ENCODE assay signal across 12 cellular contexts in the genomic region with DNA sequence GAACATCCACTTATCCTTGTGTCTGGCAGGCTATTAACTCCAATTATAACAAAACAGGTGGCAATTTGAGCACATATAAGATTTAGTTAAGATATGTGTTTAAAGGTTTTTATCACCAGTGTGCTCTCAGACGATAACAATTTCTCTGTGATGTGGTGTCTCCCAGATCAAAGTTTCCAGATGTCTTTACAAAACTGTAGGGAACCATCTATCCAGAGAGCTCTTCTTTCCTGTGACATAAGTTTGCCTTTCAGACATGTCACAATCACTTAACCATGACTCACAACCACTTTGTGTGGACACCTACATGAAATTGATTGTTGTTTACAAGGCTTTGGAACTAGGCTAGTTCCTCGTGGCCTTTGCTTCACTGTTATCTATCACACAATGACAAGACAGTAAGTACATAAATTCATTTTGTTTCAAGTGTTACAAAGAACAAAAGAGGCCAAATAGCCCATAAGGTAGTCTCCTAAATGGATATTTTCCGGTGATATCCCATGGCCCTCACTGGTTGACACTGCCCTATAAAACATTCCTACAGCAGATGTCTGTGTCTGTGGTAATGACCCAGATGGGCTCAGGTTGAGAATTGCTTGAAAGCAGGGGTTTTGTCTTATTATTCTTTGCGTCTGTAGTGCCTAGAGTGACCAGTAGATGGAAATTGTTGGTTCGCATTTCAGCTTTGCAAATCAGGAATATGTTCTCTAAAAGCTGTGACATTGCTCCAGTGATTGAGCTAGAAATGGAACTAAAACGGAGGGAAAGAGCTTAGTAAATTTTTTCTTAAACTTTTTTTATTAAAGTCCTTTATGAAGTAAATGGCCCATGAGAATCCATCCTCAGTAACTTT.
A peak's percentile ranks its signal among the peaks of the same experiment; 100 is the strongest.
DNase-seq lines count a peak whose midpoint lies in the region; ATAC-seq and TF ChIP-seq lines count a peak whose summit lies in the region.
"Had no signal": no experiment of that assay in that cellular context is flagged by ENCODE, and none has a peak within 500 bp of the region (broad histone marks: within the 10 kb centered on the region; RNA-seq: fewer than 3 reads in every experiment).

No MANE protein-coding gene starts in this region.

- in situ Hi-C loops in HAP-1 (cut with MboI; ENCODE audit: low sequenced_read_pairs), result no loop called here

- no peak overlapping the region for H3K4me2 ChIP-seq in PC-9

- BruUV-seq in PC-9 (replicated peaks; lab: Mats Ljungman, UMichigan), result no TSS peak

- H3K4me1 Mint-ChIP-seq in activated CD4-positive, alpha-beta memory T cell treated with anti-CD3 and anti-CD28 coated beads, Interleukin-2, amount 10 ng/mL, durations not matched to agents 7 days and 5 days, result no peaks in the 10 kb centered on the region
- H3K4me1 Mint-ChIP-seq in CD8-positive, alpha-beta memory T cell, result no peaks in the 10 kb centered on the region
- H3K4me1 Mint-ChIP-seq in effector memory CD8-positive, alpha-beta T cell (ENCODE audit: low read depth in 2 of 2), result no peaks in the 10 kb centered on the region
- H3K4me1 Mint-ChIP-seq: activated CD4-positive, alpha-beta T cell treated with anti-CD3 and anti-CD28 coated beads, Interleukin-2, amount 10 ng/mL, durations not matched to agents 7 days and 5 days had no signal

- H3K27ac ChIP-seq in PC-9 (no peak overlapping the region), ovary (no peak overlapping the region)
- H3K27ac ChIP-seq in CD8-positive, alpha-beta memory T cell (ENCODE audit: low read depth, low read length), result no peak overlapping the region

- no peaks in the 10 kb centered on the region for H3K9me3 Mint-ChIP-seq in activated CD4-positive, alpha-beta memory T cell treated with anti-CD3 and anti-CD28 coated beads, Interleukin-2, amount 10 ng/mL, durations not matched to agents 7 days and 5 days
- H3K9me3 Mint-ChIP-seq in CD8-positive, alpha-beta memory T cell, result peaks cover 0 to 2% (median 0%) of the 10 kb centered on the region in 5 donors
- H3K9me3 Mint-ChIP-seq in effector memory CD8-positive, alpha-beta T cell, result peaks cover 0 to 8% of the 10 kb centered on the region in 2 donors
- H3K9me3 Mint-ChIP-seq: activated CD4-positive, alpha-beta T cell treated with anti-CD3 and anti-CD28 coated beads, Interleukin-2, amount 10 ng/mL, durations not matched to agents 7 days and 5 days had no signal

- intact Hi-C loops in PC-9 (cut with micrococcal nuclease; ENCODE audit: unreplicated experiment), result no loop called here
- intact Hi-C loops in ovary (cut with DNase I), result no loop called here

- H3K79me2 ChIP-seq in PC-9 (ENCODE audit: low read depth), result no peaks in the 10 kb centered on the region

- no peak overlapping the region for H2AFZ ChIP-seq in PC-9

- POLR2A ChIA-PET in PC-9 (lab: Charles Lee; ENCODE audit: unreplicated experiment), result no interaction called here
- POLR2A ChIA-PET in activated CD4-positive, alpha-beta memory T cell treated with anti-CD3 and anti-CD28 coated beads, Interleukin-2, amount 10 ng/mL, durations not matched to agents 7 days and 5 days (lab: Charles Lee), result no interaction called here
- POLR2A ChIA-PET in CD8-positive, alpha-beta memory T cell (lab: Charles Lee), result no interaction called here

- H4K20me1 ChIP-seq in PC-9 (ENCODE audit: insufficient read depth), result no peaks in the 10 kb centered on the region

- TF ChIP-seq EP300 in ovary (IDR thresholded peaks at IDR 0.05), result no peak

- TF ChIP-seq POLR2A in ovary (IDR thresholded peaks at IDR 0.05), result no peak

- DNase-seq in DMS 273 (lab: John Stamatoyannopoulos, UW; ENCODE audit: unreplicated experiment), result peak; percentile 34
- DNase-seq in HAP-1 (ENCODE audit: low spot score in 2 of 2), result peak; percentile 10 to 16
- DNase-seq in PC-9, result no peak
- DNase-seq in fibroblast of villous mesenchyme (ENCODE audit: low read depth), result peak; percentile 16
- no peak for DNase-seq in activated CD4-positive, alpha-beta memory T cell treated with anti-CD3 and anti-CD28 coated beads, Interleukin-2, amount 10 ng/mL, durations not matched to agents 7 days and 5 days
- DNase-seq in CD8-positive, alpha-beta memory T cell, result no peak
- no peak for DNase-seq in ovary
- no peak for DNase-seq in effector memory CD8-positive, alpha-beta T cell
- DNase-seq: activated CD4-positive, alpha-beta T cell treated with anti-CD3 and anti-CD28 coated beads, Interleukin-2, amount 10 ng/mL, durations not matched to agents 7 days and 5 days; amygdala; head of caudate nucleus; stimulated activated CD4-positive, alpha-beta T cell treated with anti-CD3 and anti-CD28 coated beads, Interleukin-4, amount 100 ng/mL, for 4 hours had no signal

- H3K4me3 ChIP-seq in HAP-1 (no peak overlapping the region), PC-9 (no peak overlapping the region), fibroblast of villous mesenchyme (ENCODE audit: low read depth, low read length) (no peak overlapping the region), ovary (no peak overlapping the region)
- H3K4me3 ChIP-seq in CD8-positive, alpha-beta memory T cell (ENCODE audit: low read length), result no peak overlapping the region

- no peaks in the 10 kb centered on the region for H3F3A ChIP-seq in PC-9 (ENCODE audit: insufficient read depth, low read depth)

- no peak for ATAC-seq in effector memory CD8-positive, alpha-beta T cell (replicated peaks)

- H3K4me3 Mint-ChIP-seq in activated CD4-positive, alpha-beta memory T cell treated with anti-CD3 and anti-CD28 coated beads, Interleukin-2, amount 10 ng/mL, durations not matched to agents 7 days and 5 days, result no peak overlapping the region
- H3K4me3 Mint-ChIP-seq in CD8-positive, alpha-beta memory T cell, result no peak overlapping the region
- no peak overlapping the region for H3K4me3 Mint-ChIP-seq in effector memory CD8-positive, alpha-beta T cell
- H3K4me3 Mint-ChIP-seq: activated CD4-positive, alpha-beta T cell treated with anti-CD3 and anti-CD28 coated beads, Interleukin-2, amount 10 ng/mL, durations not matched to agents 7 days and 5 days had no signal

- H3K4me1 ChIP-seq in HAP-1 (no peaks in the 10 kb centered on the region), PC-9 (replicated peaks; ENCODE audit: insufficient read depth) (no peaks in the 10 kb centered on the region), ovary (ENCODE audit: insufficient read depth) (no peaks in the 10 kb centered on the region)
- H3K4me1 ChIP-seq in CD8-positive, alpha-beta memory T cell (ENCODE audit: insufficient read depth, low read length), result no peaks in the 10 kb centered on the region

- H3K27me3 Mint-ChIP-seq in activated CD4-positive, alpha-beta memory T cell treated with anti-CD3 and anti-CD28 coated beads, Interleukin-2, amount 10 ng/mL, durations not matched to agents 7 days and 5 days, result no peaks in the 10 kb centered on the region
- H3K27me3 Mint-ChIP-seq in CD8-positive, alpha-beta memory T cell, result no peaks in the 10 kb centered on the region
- H3K27me3 Mint-ChIP-seq in effector memory CD8-positive, alpha-beta T cell, result no peaks in the 10 kb centered on the region
- H3K27me3 Mint-ChIP-seq: activated CD4-positive, alpha-beta T cell treated with anti-CD3 and anti-CD28 coated beads, Interleukin-2, amount 10 ng/mL, durations not matched to agents 7 days and 5 days had no signal

- H3K27ac Mint-ChIP-seq in activated CD4-positive, alpha-beta memory T cell treated with anti-CD3 and anti-CD28 coated beads, Interleukin-2, amount 10 ng/mL, durations not matched to agents 7 days and 5 days, result no peak overlapping the region
- no peak overlapping the region for H3K27ac Mint-ChIP-seq in CD8-positive, alpha-beta memory T cell
- H3K27ac Mint-ChIP-seq in effector memory CD8-positive, alpha-beta T cell, result no peak overlapping the region
- H3K27ac Mint-ChIP-seq: activated CD4-positive, alpha-beta T cell treated with anti-CD3 and anti-CD28 coated beads, Interleukin-2, amount 10 ng/mL, durations not matched to agents 7 days and 5 days had no signal

- CTCF ChIA-PET in PC-9 (lab: Charles Lee), result no interaction called here
- CTCF ChIA-PET in activated CD4-positive, alpha-beta memory T cell treated with anti-CD3 and anti-CD28 coated beads, Interleukin-2, amount 10 ng/mL, durations not matched to agents 7 days and 5 days (lab: Charles Lee), result no interaction called here
- CTCF ChIA-PET in CD8-positive, alpha-beta memory T cell (lab: Charles Lee), result no interaction called here

- H3K27me3 ChIP-seq in HAP-1 (ENCODE audit: low read depth) (peaks cover 5% of the 10 kb centered on the region), PC-9 (ENCODE audit: insufficient read depth, low read depth) (no peaks in the 10 kb centered on the region), ovary (peaks cover 2% of the 10 kb centered on the region)
- no peaks in the 10 kb centered on the region for H3K27me3 ChIP-seq in CD8-positive, alpha-beta memory T cell (ENCODE audit: insufficient read depth, low read length, poor library complexity, severe bottlenecking)

- H3K9me2 ChIP-seq in PC-9 (ENCODE audit: insufficient read depth), result no peaks in the 10 kb centered on the region

- TF ChIP-seq CTCF in PC-9 (conservative IDR thresholded peaks at IDR 0.05), result peak; percentile 43; the same call in 1 of the 2 replicates
- peak; percentile 44 for TF ChIP-seq CTCF in fibroblast of villous mesenchyme (IDR thresholded peaks at IDR 0.05; ENCODE audit: insufficient read depth, low read depth, low read length)
- no peak for TF ChIP-seq CTCF in ovary (IDR thresholded peaks at IDR 0.05)

- H3K36me3 Mint-ChIP-seq in activated CD4-positive, alpha-beta memory T cell treated with anti-CD3 and anti-CD28 coated beads, Interleukin-2, amount 10 ng/mL, durations not matched to agents 7 days and 5 days (ENCODE audit: low read depth), result no peaks in the 10 kb centered on the region
- H3K36me3 Mint-ChIP-seq in CD8-positive, alpha-beta memory T cell, result no peaks in the 10 kb centered on the region
- no peaks in the 10 kb centered on the region for H3K36me3 Mint-ChIP-seq in effector memory CD8-positive, alpha-beta T cell (ENCODE audit: insufficient read depth)

- WGBS in ovary, 3 donors, result 47 to 61% (median 49%) methylated on average over 6 of the region's 6 CpGs

- H3K9me3 ChIP-seq in HAP-1 (no peaks in the 10 kb centered on the region), PC-9 (ENCODE audit: insufficient read depth, low read depth) (no peaks in the 10 kb centered on the region; the same call in 1 of the 2 replicates), ovary (no peaks in the 10 kb centered on the region)
- H3K9me3 ChIP-seq in CD8-positive, alpha-beta memory T cell (ENCODE audit: low read length), result no peaks in the 10 kb centered on the region

- H3K36me3 ChIP-seq in HAP-1 (replicated peaks) (no peaks in the 10 kb centered on the region), PC-9 (ENCODE audit: low read depth) (no peaks in the 10 kb centered on the region), ovary (no peaks in the 10 kb centered on the region)
- no peaks in the 10 kb centered on the region for H3K36me3 ChIP-seq in CD8-positive, alpha-beta memory T cell (ENCODE audit: insufficient read depth, low read length)

Comparison
In these comparisons a context has a peak if more than half of its experiments do, and no peak if none do; other contexts are left out.
1. DNase-seq: peak in DMS 273 (single experiment), HAP-1 (2 of 2) and fibroblast of villous mesenchyme (single experiment); none in PC-9 (0 of 2), activated CD4-positive, alpha-beta memory T cell treated with anti-CD3 and anti-CD28 coated beads, Interleukin-2, amount 10 ng/mL, durations not matched to agents 7 days and 5 days (single experiment), CD8-positive, alpha-beta memory T cell (0 of 5), ovary (0 of 5) and effector memory CD8-positive, alpha-beta T cell (0 of 3).
2. CTCF ChIP-seq: peak in PC-9 (single experiment) and fibroblast of villous mesenchyme (single experiment); none in ovary (0 of 3).